ENCODE assay signal across 20 cellular contexts in genomic region chr9:18502546-18502945, GRCh38. TPM values are rescaled to one million over a fixed set of nuclear protein-coding genes. Genes with fewer than 3 reads are reported as not detected.
"Had no signal": no experiment of that assay in that cellular context is flagged by ENCODE, and none has a peak within 500 bp of the region (broad histone marks: within the 10 kb centered on the region; RNA-seq: fewer than 3 reads in every experiment).

No MANE protein-coding gene starts in this region.

- H3K36me3 ChIP-seq: cardiac muscle cell, esophagus muscularis mucosa, left ventricle myocardium inferior, sigmoid colon, transverse colon, uterus had no signal

- H3K4me3 ChIP-seq: cardiac muscle cell, esophagus muscularis mucosa, left ventricle myocardium inferior, sigmoid colon, transverse colon, uterus had no signal

- H3K9me3 ChIP-seq: esophagus muscularis mucosa, left ventricle myocardium inferior, sigmoid colon, transverse colon, uterus had no signal

- H3K27ac ChIP-seq: cardiac muscle cell, esophagus muscularis mucosa, left ventricle myocardium inferior, sigmoid colon, transverse colon, VCaP had no signal

- H3K9me3 Mint-ChIP-seq: activated T-cell treated with anti-CD3 and anti-CD28 coated beads, Interleukin-2, amount 50 U/mL, for 72 hours; nephron progenitor cell; stimulated activated naive B cell treated with anti-CD40 and anti-IgM and Interleukin-4, amounts not matched to agents 10 μg/mL and 1 μg/mL and 100 μg/mL, for 72 hours had no signal

- H3K4me3 Mint-ChIP-seq: activated T-cell treated with anti-CD3 and anti-CD28 coated beads, Interleukin-2, amount 50 U/mL, for 72 hours; nephron progenitor cell; stimulated activated naive B cell treated with anti-CD40 and anti-IgM and Interleukin-4, amounts not matched to agents 10 μg/mL and 1 μg/mL and 100 μg/mL, for 72 hours had no signal

- H3K27me3 ChIP-seq: cardiac muscle cell, esophagus muscularis mucosa, sigmoid colon, transverse colon, uterus had no signal

- H3K27me3 Mint-ChIP-seq: stimulated activated naive B cell treated with anti-CD40 and anti-IgM and Interleukin-4, amounts not matched to agents 10 μg/mL and 1 μg/mL and 100 μg/mL, for 72 hours had no signal

- H3K4me1 Mint-ChIP-seq: stimulated activated naive B cell treated with anti-CD40 and anti-IgM and Interleukin-4, amounts not matched to agents 10 μg/mL and 1 μg/mL and 100 μg/mL, for 72 hours had no signal

- H3K4me1 ChIP-seq: left ventricle myocardium inferior had no signal

- H3K27ac Mint-ChIP-seq: activated T-cell treated with anti-CD3 and anti-CD28 coated beads, Interleukin-2, amount 50 U/mL, for 72 hours; nephron progenitor cell; stimulated activated naive B cell treated with anti-CD40 and anti-IgM and Interleukin-4, amounts not matched to agents 10 μg/mL and 1 μg/mL and 100 μg/mL, for 72 hours had no signal

- DNase-seq: activated CD4-positive, alpha-beta T cell treated with anti-CD3 and anti-CD28 coated beads for 1 hour; activated effector memory CD4-positive, alpha-beta T cell treated with anti-CD3 and anti-CD28 coated beads, Interleukin-2, amount 50 U/mL, for 16 hours; activated naive CD4-positive, alpha-beta T cell treated with anti-CD3 and anti-CD28 coated beads, Interleukin-2, amount 50 U/mL, for 16 hours; activated T-cell treated with anti-CD3 and anti-CD28 coated beads, Interleukin-2, amount 50 U/mL, for 72 hours; dermis blood vessel endothelial cell; effector memory CD4-positive, alpha-beta T cell; foreskin fibroblast; left ventricle myocardium inferior; mammary epithelial cell; nephron progenitor cell; nucleus accumbens; sigmoid colon; stimulated activated naive B cell treated with anti-CD40 and anti-IgM and Interleukin-4, amounts not matched to agents 10 μg/mL and 1 μg/mL and 100 μg/mL, for 72 hours; T-helper 2 cell; transverse colon; uterus had no signal

- H3K36me3 Mint-ChIP-seq: stimulated activated naive B cell treated with anti-CD40 and anti-IgM and Interleukin-4, amounts not matched to agents 10 μg/mL and 1 μg/mL and 100 μg/mL, for 72 hours had no signal

RNA-seq across cellular contexts. Expression of gene ADAMTSL1, which starts 28.6 kb away (rescaled TPM):
- total RNA-seq: activated CD8-positive, alpha-beta memory T cell treated with anti-CD3 and anti-CD28 coated beads for 36 hours; activated T-cell treated with anti-CD3 and anti-CD28 coated beads, Interleukin-2, amount 50 U/mL, for 72 hours had no signal
